In the genomic region with DNA sequence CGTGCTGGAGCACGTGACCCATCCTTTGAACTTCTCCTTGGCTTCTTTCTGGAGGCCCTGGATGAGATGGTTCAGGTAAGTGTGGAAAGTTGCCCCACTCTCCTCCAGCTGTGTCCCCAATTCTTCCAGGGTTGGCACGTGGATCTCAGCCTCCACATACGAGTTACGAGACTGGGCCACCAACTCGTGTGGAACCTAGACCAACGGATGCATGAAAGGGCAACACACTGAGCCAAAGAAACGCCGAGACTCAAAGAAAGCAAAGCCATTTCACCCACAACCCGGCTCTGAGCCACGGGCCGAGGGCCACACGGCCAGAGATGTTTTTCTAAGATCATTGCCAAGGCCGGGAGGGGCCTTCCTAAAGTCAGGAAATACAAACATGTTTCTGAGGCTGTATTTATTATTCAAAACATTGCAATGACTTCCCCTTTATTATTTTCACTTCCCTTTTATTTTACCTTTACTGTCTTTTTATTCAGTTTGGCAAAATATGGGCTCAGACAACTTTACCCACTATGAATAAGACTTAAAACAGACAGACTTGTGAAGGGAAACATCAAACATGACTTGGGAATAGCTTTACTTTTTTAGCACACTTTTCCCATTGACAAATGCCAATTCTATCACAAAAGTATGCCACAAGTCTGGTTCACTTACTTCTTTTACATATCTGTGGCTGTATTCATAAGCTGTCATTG, we compare ENCODE assay signal across 8 cellular contexts.
DNase-seq lines count a peak whose midpoint lies in the region; ATAC-seq and TF ChIP-seq lines count a peak whose summit lies in the region.

No MANE protein-coding gene starts in this region.

- no peaks in the 10 kb centered on the region for H3K36me3 ChIP-seq in colonic mucosa

- no peak overlapping the region for H3K9ac ChIP-seq in colonic mucosa (ENCODE audit: low read depth in 2 of 2, low read length in 2 of 2)

- no peaks in the 10 kb centered on the region for H3K9me3 Mint-ChIP-seq in nephron

- H3K4me3 Mint-ChIP-seq in nephron: no peak overlapping the region

- H3K27ac ChIP-seq in colonic mucosa: peak overlapping the region; percentile 15

- peaks cover 45% of the 10 kb centered on the region for H3K4me1 Mint-ChIP-seq in nephron

- H3K27me3 ChIP-seq in colonic mucosa: no peaks in the 10 kb centered on the region

- no peak overlapping the region for H3K4me3 ChIP-seq in colonic mucosa

- TF ChIP-seq CTCF in GM10266 (IDR thresholded peaks at IDR 0.05; ENCODE audit: control insufficient read depth, insufficient read depth, low read depth, missing control alignments) (no peak), colonic mucosa (IDR thresholded peaks at IDR 0.05) (no peak), nephron (IDR thresholded peaks at IDR 0.05; ENCODE audit: unreplicated experiment in 3 of 3) (no peak)

- ATAC-seq in HG02610 (IDR thresholded peaks at IDR 0.05; ENCODE audit: unreplicated experiment) (peak; percentile 47), HG03139 (IDR thresholded peaks at IDR 0.05; ENCODE audit: unreplicated experiment) (no peak)

- H3K4me1 ChIP-seq in colonic mucosa: no peaks in the 10 kb centered on the region

- H3K27ac Mint-ChIP-seq in nephron: peak overlapping the region; percentile 89 to 95 (median 90)

- peaks cover 70% of the 10 kb centered on the region for H3K36me3 Mint-ChIP-seq in nephron (ENCODE audit: low read depth)

- DNase-seq in GM10266 (ENCODE audit: extremely low spot score): peak; percentile 25
- peak; percentile 33 for DNase-seq in colonic mucosa
- no peak for DNase-seq in NCI-H1092 (lab: John Stamatoyannopoulos, UW)
- no peak for DNase-seq in COLO829 (ENCODE audit: low spot score)
- no peak for DNase-seq in NK-92 (lab: John Stamatoyannopoulos, UW; ENCODE audit: unreplicated experiment)

- no peaks in the 10 kb centered on the region for H3K27me3 Mint-ChIP-seq in nephron (ENCODE audit: low read depth)

- intact Hi-C loops in colonic mucosa (cut with DNase I): no loop called here

- no peaks in the 10 kb centered on the region for H3K9me3 ChIP-seq in colonic mucosa

Comparison
In these comparisons a context has a peak if more than half of its experiments do, and no peak if none do; other contexts are left out.
1. DNase-seq: peak in GM10266 (single experiment) and colonic mucosa (single experiment); none in NCI-H1092 (single experiment), COLO829 (single experiment) and NK-92 (single experiment).